11 cellular contexts compared by ENCODE assay signal in genomic region chr4:3399277-3400194, GRCh38. TPM values are rescaled to one million over a fixed set of nuclear protein-coding genes. Genes with fewer than 3 reads are reported as not detected.
A peak's percentile ranks its signal among the peaks of the same experiment; 100 is the strongest.
DNase-seq lines count a peak whose midpoint lies in the region; ATAC-seq and TF ChIP-seq lines count a peak whose summit lies in the region.
"Had no signal": no experiment of that assay in that cellular context is flagged by ENCODE, and none has a peak within 500 bp of the region (broad histone marks: within the 10 kb centered on the region; RNA-seq: fewer than 3 reads in every experiment).

No MANE protein-coding gene starts in this region.

- no peak overlapping the region for H3K27ac Mint-ChIP-seq in activated T-cell treated with anti-CD3 and anti-CD28 coated beads, Interleukin-2, amount 50 U/mL, for 72 hours

- peak; percentile 44 to 51 for ATAC-seq in activated T-cell treated with anti-CD3 and anti-CD28 coated beads, Interleukin-2, amount 50 U/mL, for 72 hours (replicated peaks in 1 of 2)
- no peak for ATAC-seq in GM18873 (IDR thresholded peaks at IDR 0.05; ENCODE audit: low FRiP score, unreplicated experiment)
- no peak for ATAC-seq in GM21367 (IDR thresholded peaks at IDR 0.05; ENCODE audit: unreplicated experiment)

- H3K27ac ChIP-seq in tibial artery, result peak overlapping the region; percentile 81 to 93

- H3K36me3 ChIP-seq in tibial artery, result no peaks in the 10 kb centered on the region

- H3K27me3 ChIP-seq in tibial artery, result no peaks in the 10 kb centered on the region

- no peak for DNase-seq in activated T-cell treated with anti-CD3 and anti-CD28 coated beads, Interleukin-2, amount 50 U/mL, for 72 hours
- no peak for DNase-seq in activated T-cell treated with anti-CD3 and anti-CD28 coated beads for 4 hours
- peak; percentile 10 for DNase-seq in SK-N-DZ (ENCODE audit: low spot score)
- DNase-seq in fibroblast of mammary gland (ENCODE audit: low read depth), result peak; percentile 45
- DNase-seq in tibial artery, result peak; percentile 45 to 88
- no peak for DNase-seq in GDM1 (lab: John Stamatoyannopoulos, UW)
- DNase-seq: activated effector memory CD4-positive, alpha-beta T cell treated with Interleukin-2 at 50 U/mL for 16 hours; NCI-H1092 treated with DMSO at 0.1 percent for 48 hours had no signal

- intact Hi-C loops in tibial artery (cut with DNase I; ENCODE audit: low total_unique reads), result no loop called here

- H3K4me3 ChIP-seq in fibroblast of mammary gland (ENCODE audit: control insufficient read depth, low read depth, low read length) (no peak overlapping the region), tibial artery (no peak overlapping the region)

- no peak overlapping the region for H3K4me3 Mint-ChIP-seq in activated T-cell treated with anti-CD3 and anti-CD28 coated beads, Interleukin-2, amount 50 U/mL, for 72 hours

- H3K4me1 ChIP-seq in tibial artery, result peaks cover 0 to 45% (median 20%) of the 10 kb centered on the region in 4 donors

- no peaks in the 10 kb centered on the region for H3K9me3 Mint-ChIP-seq in activated T-cell treated with anti-CD3 and anti-CD28 coated beads, Interleukin-2, amount 50 U/mL, for 72 hours

- peaks cover 0 to 5% (median 0%) of the 10 kb centered on the region in 3 donors for H3K9me3 ChIP-seq in tibial artery

- no peaks in the 10 kb centered on the region for H3K27me3 Mint-ChIP-seq in activated T-cell treated with anti-CD3 and anti-CD28 coated beads, Interleukin-2, amount 50 U/mL, for 72 hours (ENCODE audit: low read depth)

- TF ChIP-seq CTCF in fibroblast of mammary gland (conservative IDR thresholded peaks at IDR 0.05; ENCODE audit: control insufficient read depth, insufficient read depth, low read depth, low read length) (peak; percentile 5), tibial artery (IDR thresholded peaks at IDR 0.05) (peak; percentile 18 to 29)

- H3K36me3 Mint-ChIP-seq in activated T-cell treated with anti-CD3 and anti-CD28 coated beads, Interleukin-2, amount 50 U/mL, for 72 hours (ENCODE audit: insufficient read depth in 2 of 2), result no peaks in the 10 kb centered on the region

- H3K4me1 Mint-ChIP-seq in activated T-cell treated with anti-CD3 and anti-CD28 coated beads, Interleukin-2, amount 50 U/mL, for 72 hours (ENCODE audit: low read depth), result no peaks in the 10 kb centered on the region

RNA-seq across cellular contexts. Expression of gene HGFAC, which starts 42.2 kb away (rescaled TPM):
- total RNA-seq in activated T-cell treated with anti-CD3 and anti-CD28 coated beads, Interleukin-2, amount 50 U/mL, for 72 hours, result under 1 TPM; 0.51 to 0.62 TPM
- 0.10 TPM in 1 of 2 replicates, not detected in the other for polyA plus RNA-seq in SK-N-DZ (2014; cell fraction: cytosol; rRNA removed)
- 1.2 and 3.6 TPM in 2 replicates for polyA plus RNA-seq in SK-N-DZ (2014; cell fraction: nucleus; rRNA removed)
- total RNA-seq: T-helper 1 cell treated with Interleukin-12 subunit alpha and Interleukin-12 subunit beta and Interleukin-4 antibody, amounts not matched to agents 30 ng/mL and 1 ng/mL, for 36 hours had no signal

Comparison
In these comparisons a context has a peak if more than half of its experiments do, and no peak if none do; other contexts are left out.
1. ATAC-seq: peak in activated T-cell treated with anti-CD3 and anti-CD28 coated beads, Interleukin-2, amount 50 U/mL, for 72 hours (2 of 2); none in GM18873 (single experiment) and GM21367 (single experiment).
2. DNase-seq: peak in SK-N-DZ (single experiment), fibroblast of mammary gland (single experiment) and tibial artery (2 of 2); none in activated T-cell treated with anti-CD3 and anti-CD28 coated beads, Interleukin-2, amount 50 U/mL, for 72 hours (0 of 2), activated T-cell treated with anti-CD3 and anti-CD28 coated beads for 4 hours (single experiment) and GDM1 (single experiment).